In the genomic region with DNA sequence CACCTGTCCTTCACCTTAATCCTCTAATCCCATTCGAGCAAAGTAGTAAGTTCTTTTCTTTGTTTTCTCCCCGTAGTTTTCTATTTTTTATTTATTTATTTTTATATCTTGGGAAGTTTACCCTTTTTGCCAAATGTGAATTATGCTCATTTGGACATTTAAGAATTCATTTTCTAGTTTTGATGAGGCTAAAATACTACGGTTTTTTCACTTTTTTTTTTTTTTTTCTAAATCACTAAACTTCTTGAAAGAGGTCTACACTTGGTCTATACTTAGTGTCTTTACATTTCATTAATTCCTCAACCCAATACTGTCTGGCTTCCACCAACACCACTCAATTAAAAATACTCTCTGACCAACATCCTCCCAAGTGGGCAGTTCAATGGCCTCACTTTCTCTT, we compare ENCODE assay signal across 1 cellular context.
TF ChIP-seq lines count a peak whose summit lies in the region.

No MANE protein-coding gene starts in this region.

TF ChIP-seq in K562, 482 proteins besides CTCF, POLR2A, EP300 and RAD21 (continued from another document):
- TF ChIP-seq, protein P1, sequence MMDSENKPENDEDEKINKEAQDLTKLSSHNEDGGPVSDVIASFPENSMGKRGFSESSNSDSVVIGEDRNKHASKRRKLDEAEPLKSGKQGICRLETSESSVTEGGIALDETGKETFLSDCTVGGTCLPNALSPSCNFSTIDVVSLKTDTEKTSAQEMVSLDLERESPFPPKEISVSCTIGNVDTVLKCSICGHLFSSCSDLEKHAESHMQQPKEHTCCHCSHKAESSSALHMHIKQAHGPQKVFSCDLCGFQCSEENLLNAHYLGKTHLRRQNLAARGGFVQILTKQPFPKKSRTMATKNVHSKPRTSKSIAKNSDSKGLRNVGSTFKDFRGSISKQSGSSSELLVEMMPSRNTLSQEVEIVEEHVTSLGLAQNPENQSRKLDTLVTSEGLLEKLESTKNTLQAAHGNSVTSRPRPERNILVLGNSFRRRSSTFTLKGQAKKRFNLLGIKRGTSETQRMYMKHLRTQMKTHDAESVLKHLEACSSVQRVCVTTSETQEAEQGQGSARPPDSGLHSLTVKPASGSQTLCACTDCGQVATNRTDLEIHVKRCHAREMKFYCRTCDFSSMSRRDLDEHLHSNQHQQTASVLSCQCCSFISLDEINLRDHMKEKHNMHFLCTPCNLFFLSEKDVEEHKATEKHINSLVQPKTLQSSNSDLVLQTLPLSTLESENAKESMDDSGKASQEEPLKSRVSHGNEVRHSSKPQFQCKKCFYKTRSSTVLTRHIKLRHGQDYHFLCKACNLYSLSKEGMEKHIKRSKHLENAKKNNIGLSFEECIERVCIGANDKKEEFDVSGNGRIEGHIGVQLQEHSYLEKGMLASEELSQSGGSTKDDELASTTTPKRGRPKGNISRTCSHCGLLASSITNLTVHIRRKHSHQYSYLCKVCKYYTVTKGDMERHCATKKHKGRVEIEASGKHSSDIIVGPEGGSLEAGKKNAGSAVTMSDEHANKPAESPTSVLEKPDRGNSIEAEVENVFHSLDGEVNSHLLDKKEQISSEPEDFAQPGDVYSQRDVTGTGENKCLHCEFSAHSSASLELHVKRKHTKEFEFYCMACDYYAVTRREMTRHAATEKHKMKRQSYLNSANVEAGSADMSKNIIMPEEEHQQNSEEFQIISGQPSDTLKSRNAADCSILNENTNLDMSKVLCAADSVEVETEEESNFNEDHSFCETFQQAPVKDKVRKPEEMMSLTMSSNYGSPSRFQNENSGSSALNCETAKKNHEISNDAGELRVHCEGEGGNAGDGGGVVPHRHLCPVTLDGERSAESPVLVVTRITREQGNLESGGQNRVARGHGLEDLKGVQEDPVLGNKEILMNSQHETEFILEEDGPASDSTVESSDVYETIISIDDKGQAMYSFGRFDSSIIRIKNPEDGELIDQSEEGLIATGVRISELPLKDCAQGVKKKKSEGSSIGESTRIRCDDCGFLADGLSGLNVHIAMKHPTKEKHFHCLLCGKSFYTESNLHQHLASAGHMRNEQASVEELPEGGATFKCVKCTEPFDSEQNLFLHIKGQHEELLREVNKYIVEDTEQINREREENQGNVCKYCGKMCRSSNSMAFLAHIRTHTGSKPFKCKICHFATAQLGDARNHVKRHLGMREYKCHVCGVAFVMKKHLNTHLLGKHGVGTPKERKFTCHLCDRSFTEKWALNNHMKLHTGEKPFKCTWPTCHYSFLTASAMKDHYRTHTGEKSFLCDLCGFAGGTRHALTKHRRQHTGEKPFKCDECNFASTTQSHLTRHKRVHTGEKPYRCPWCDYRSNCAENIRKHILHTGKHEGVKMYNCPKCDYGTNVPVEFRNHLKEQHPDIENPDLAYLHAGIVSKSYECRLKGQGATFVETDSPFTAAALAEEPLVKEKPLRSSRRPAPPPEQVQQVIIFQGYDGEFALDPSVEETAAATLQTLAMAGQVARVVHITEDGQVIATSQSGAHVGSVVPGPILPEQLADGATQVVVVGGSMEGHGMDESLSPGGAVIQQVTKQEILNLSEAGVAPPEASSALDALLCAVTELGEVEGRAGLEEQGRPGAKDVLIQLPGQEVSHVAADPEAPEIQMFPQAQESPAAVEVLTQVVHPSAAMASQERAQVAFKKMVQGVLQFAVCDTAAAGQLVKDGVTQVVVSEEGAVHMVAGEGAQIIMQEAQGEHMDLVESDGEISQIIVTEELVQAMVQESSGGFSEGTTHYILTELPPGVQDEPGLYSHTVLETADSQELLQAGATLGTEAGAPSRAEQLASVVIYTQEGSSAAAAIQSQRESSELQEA (IDR thresholded peaks at IDR 0.05; ENCODE audit: low read depth), result peak; percentile 18; the same call in 1 of the 2 replicates
- TF ChIP-seq ZNF212 (CRISPR knock-in tag; IDR thresholded peaks at IDR 0.05), result no peak
- peak; percentile 29 for TF ChIP-seq NKRF (IDR thresholded peaks at IDR 0.05; ENCODE audit: borderline replicate concordance)
- TF ChIP-seq THAP7 (CRISPR knock-in tag; IDR thresholded peaks at IDR 0.05), result no peak
- no peak for TF ChIP-seq IFI16 (CRISPR knock-in tag; IDR thresholded peaks at IDR 0.05)
- TF ChIP-seq RFX5 (IDR thresholded peaks at IDR 0.05; ENCODE audit: low read depth, low read length), result no peak
- peak; percentile 39; the same call in 1 of the 2 replicates for TF ChIP-seq EHMT2 (IDR thresholded peaks at IDR 0.05)
- peak; percentile 70; the same call in 1 of the 2 replicates for TF ChIP-seq SMARCA5 (IDR thresholded peaks at IDR 0.05)
- TF ChIP-seq ZNF184 (CRISPR knock-in tag; IDR thresholded peaks at IDR 0.05), result no peak
- no peak for TF ChIP-seq SMAD3 (CRISPR knock-in tag; conservative IDR thresholded peaks at IDR 0.05)
- no peak for TF ChIP-seq ERF (CRISPR knock-in tag; IDR thresholded peaks at IDR 0.05)
- TF ChIP-seq, protein P2, sequence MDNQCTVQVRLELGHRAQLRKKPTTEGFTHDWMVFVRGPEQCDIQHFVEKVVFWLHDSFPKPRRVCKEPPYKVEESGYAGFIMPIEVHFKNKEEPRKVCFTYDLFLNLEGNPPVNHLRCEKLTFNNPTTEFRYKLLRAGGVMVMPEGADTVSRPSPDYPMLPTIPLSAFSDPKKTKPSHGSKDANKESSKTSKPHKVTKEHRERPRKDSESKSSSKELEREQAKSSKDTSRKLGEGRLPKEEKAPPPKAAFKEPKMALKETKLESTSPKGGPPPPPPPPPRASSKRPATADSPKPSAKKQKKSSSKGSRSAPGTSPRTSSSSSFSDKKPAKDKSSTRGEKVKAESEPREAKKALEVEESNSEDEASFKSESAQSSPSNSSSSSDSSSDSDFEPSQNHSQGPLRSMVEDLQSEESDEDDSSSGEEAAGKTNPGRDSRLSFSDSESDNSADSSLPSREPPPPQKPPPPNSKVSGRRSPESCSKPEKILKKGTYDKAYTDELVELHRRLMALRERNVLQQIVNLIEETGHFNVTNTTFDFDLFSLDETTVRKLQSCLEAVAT (IDR thresholded peaks at IDR 0.05), result 0 out of 4 replicates have a peak, but pooled peaks of 1 of the 2 experiments have one; percentile 5
- TF ChIP-seq, protein P3, sequence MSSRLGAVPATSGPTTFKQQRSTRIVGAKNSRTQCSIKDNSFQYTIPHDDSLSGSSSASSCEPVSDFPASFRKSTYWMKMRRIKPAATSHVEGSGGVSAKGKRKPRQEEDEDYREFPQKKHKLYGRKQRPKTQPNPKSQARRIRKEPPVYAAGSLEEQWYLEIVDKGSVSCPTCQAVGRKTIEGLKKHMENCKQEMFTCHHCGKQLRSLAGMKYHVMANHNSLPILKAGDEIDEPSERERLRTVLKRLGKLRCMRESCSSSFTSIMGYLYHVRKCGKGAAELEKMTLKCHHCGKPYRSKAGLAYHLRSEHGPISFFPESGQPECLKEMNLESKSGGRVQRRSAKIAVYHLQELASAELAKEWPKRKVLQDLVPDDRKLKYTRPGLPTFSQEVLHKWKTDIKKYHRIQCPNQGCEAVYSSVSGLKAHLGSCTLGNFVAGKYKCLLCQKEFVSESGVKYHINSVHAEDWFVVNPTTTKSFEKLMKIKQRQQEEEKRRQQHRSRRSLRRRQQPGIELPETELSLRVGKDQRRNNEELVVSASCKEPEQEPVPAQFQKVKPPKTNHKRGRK (tag; IDR thresholded peaks at IDR 0.05), result peak; percentile 56
- no peak for TF ChIP-seq SRF (CRISPR knock-in tag; IDR thresholded peaks at IDR 0.05)
